Comparison of ENCODE assay signal across 1 cellular context in genomic region chr1:228964178-228964819, GRCh38.
A peak's percentile ranks its signal among the peaks of the same experiment; 100 is the strongest.
TF ChIP-seq lines count a peak whose summit lies in the region.

No MANE protein-coding gene starts in this region.

TF ChIP-seq in HEK293, 187 proteins besides CTCF, POLR2A, EP300 and RAD21 (continued from another document):
- no peak for TF ChIP-seq PRDM4 (tag by site-specific recombination; IDR thresholded peaks at IDR 0.05)
- peak; percentile 36 for TF ChIP-seq ZFHX2 (tag by site-specific recombination; conservative IDR thresholded peaks at IDR 0.05)
